9 cellular contexts compared by ENCODE assay signal in the genomic region with DNA sequence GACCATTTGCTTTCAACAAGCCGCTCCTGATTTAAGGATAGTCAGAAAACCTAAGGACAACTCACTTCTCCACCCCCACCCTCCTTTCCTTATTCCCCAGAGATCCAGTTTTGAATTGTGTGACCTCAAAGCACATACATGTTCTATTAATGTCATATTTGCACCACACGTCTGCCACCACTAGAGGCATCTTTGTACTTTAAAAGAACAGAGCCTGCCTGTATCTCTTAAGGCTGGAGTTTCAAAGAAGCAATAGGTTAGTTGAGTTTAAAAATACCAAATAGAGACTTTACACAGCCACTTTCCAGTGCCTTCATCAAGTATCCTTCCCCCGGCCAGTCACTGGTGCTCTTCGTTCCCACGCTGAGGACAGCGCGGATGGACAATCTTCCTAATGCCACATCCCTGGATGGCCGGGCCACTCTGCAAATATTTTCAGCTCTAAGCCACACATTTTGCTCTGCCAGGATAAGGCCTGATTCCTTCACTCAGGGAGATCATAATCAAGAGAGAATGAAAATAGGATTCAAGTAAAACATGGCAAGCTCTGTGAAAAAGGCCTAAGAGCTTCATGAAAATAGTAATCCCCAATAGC.
A peak's percentile ranks its signal among the peaks of the same experiment; 100 is the strongest.
DNase-seq lines count a peak whose midpoint lies in the region; ATAC-seq, FAIRE-seq and TF ChIP-seq lines count a peak whose summit lies in the region.
"Had no signal": no experiment of that assay in that cellular context is flagged by ENCODE, and none has a peak within 500 bp of the region (broad histone marks: within the 10 kb centered on the region; RNA-seq: fewer than 3 reads in every experiment).

No MANE protein-coding gene starts in this region.

- H3K27me3 ChIP-seq in GM06990 (replicated peaks; ENCODE audit: control insufficient read depth, insufficient read depth, low read length) (no peaks in the 10 kb centered on the region), astrocyte (ENCODE audit: insufficient read depth, low read length) (no peaks in the 10 kb centered on the region)

- no peaks in the 10 kb centered on the region for H3K4me1 ChIP-seq in astrocyte (ENCODE audit: insufficient read depth, low read length)

- FAIRE-seq in astrocyte (lab: Jason Lieb, UNC) = peak; percentile 65

- no peaks in the 10 kb centered on the region for H3K36me3 Mint-ChIP-seq in astrocyte (ENCODE audit: low read depth, unreplicated experiment)
- H3K36me3 Mint-ChIP-seq in nephron progenitor cell (ENCODE audit: low read depth) = no peaks in the 10 kb centered on the region

- no peak overlapping the region for H3K9ac ChIP-seq in astrocyte (ENCODE audit: low read length)

- peak; percentile 67 for TF ChIP-seq CTCF in GM06990 (IDR thresholded peaks at IDR 0.05; ENCODE audit: insufficient read depth, low read length, poor library complexity, severe bottlenecking)
- peak; percentile 43 for TF ChIP-seq CTCF in astrocyte (IDR thresholded peaks at IDR 0.05; ENCODE audit: insufficient read depth, low read depth, low read length)
- peak; percentile 49 for TF ChIP-seq CTCF in nephron progenitor cell (IDR thresholded peaks at IDR 0.05)

- H3K36me3 ChIP-seq in GM06990 (ENCODE audit: control insufficient read depth, insufficient read depth, low read length) = no peaks in the 10 kb centered on the region
- no peaks in the 10 kb centered on the region for H3K36me3 ChIP-seq in astrocyte (ENCODE audit: insufficient read depth, low read length)

- no peaks in the 10 kb centered on the region for H3K9me3 ChIP-seq in astrocyte (ENCODE audit: insufficient read depth, low read depth, low read length)

- no peaks in the 10 kb centered on the region for H3K79me2 ChIP-seq in astrocyte (ENCODE audit: insufficient read depth, low read length)

- no peak overlapping the region for H3K4me2 ChIP-seq in astrocyte (ENCODE audit: low read length)

- no peak overlapping the region for H2AFZ ChIP-seq in astrocyte (ENCODE audit: low read depth, low read length)

- DNase-seq in GM06990 (ENCODE audit: extremely low read depth, insufficient read length) = peak; percentile 11
- DNase-seq in HT-29 (ENCODE audit: low spot score) = peak; percentile 61
- DNase-seq in astrocyte (ENCODE audit: low read depth) = no peak
- DNase-seq in nephron progenitor cell = no peak
- no peak for DNase-seq in T-helper 9 cell
- DNase-seq in occipital lobe (lab: John Stamatoyannopoulos, UW) = no peak
- no peak for DNase-seq in effector CD8-positive, alpha-beta T cell (lab: John Stamatoyannopoulos, UW)

- H3K4me3 Mint-ChIP-seq in astrocyte (ENCODE audit: unreplicated experiment) (no peak overlapping the region), nephron progenitor cell (no peak overlapping the region)

- H3K27ac Mint-ChIP-seq in astrocyte (ENCODE audit: unreplicated experiment) (no peak overlapping the region), nephron progenitor cell (no peak overlapping the region)

- no peak overlapping the region for H3K4me3 ChIP-seq in GM06990 (replicated peaks; ENCODE audit: low read depth, low read length)
- no peak overlapping the region for H3K4me3 ChIP-seq in astrocyte (ENCODE audit: insufficient read depth, low read depth, low read length)
- H3K4me3 ChIP-seq: skin epidermis had no signal

- no peaks in the 10 kb centered on the region for H3K4me1 Mint-ChIP-seq in astrocyte (ENCODE audit: low read depth, unreplicated experiment)
- no peaks in the 10 kb centered on the region for H3K4me1 Mint-ChIP-seq in nephron progenitor cell

- H3K27ac ChIP-seq in astrocyte (ENCODE audit: low read depth, low read length) = no peak overlapping the region
- H3K27ac ChIP-seq: skin epidermis had no signal

- H3K9me3 Mint-ChIP-seq in astrocyte (ENCODE audit: unreplicated experiment) (no peaks in the 10 kb centered on the region), nephron progenitor cell (no peaks in the 10 kb centered on the region)

- ATAC-seq in GM21360 (IDR thresholded peaks at IDR 0.05; ENCODE audit: unreplicated experiment) = peak; percentile 66

- H3K27me3 Mint-ChIP-seq in astrocyte (ENCODE audit: low read depth, unreplicated experiment) (peaks cover 2% of the 10 kb centered on the region), nephron progenitor cell (ENCODE audit: low read depth, poor library complexity) (no peaks in the 10 kb centered on the region)

- H4K20me1 ChIP-seq in astrocyte (ENCODE audit: insufficient read depth, low read length) = no peaks in the 10 kb centered on the region

Comparison
In these comparisons a context has a peak if more than half of its experiments do, and no peak if none do; other contexts are left out.
1. DNase-seq: peak in GM06990 (single experiment) and HT-29 (single experiment); none in astrocyte (single experiment), nephron progenitor cell (single experiment), T-helper 9 cell (single experiment), occipital lobe (single experiment) and effector CD8-positive, alpha-beta T cell (single experiment).
2. Peak in every context shown above with its lines, with median percentiles within 50 percentile points of each other: CTCF ChIP-seq.